ENCODE assay signal across 2 cellular contexts in the genomic region with DNA sequence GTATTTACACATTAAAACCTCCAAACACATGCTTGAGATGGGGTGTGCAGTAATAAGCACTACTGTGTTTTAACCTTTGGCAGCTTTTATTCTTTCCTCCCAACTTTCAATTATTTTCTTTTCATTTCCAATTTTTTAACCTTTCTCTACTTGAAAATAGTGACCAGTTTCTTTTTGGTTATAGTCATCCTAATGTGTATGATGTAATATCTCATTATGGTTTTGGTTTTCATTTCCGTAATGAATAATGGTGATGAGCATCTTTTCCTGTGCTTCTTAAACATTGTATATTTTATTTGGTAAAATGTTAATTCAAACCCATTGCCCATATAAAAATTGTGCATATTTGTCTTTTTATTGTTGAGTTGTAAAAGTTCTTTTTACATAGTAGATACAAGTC.
TF ChIP-seq lines count a peak whose summit lies in the region.

No MANE protein-coding gene starts in this region.

TF ChIP-seq in HEK293, 187 proteins besides CTCF, POLR2A, EP300 and RAD21:
- TF ChIP-seq, protein P1, sequence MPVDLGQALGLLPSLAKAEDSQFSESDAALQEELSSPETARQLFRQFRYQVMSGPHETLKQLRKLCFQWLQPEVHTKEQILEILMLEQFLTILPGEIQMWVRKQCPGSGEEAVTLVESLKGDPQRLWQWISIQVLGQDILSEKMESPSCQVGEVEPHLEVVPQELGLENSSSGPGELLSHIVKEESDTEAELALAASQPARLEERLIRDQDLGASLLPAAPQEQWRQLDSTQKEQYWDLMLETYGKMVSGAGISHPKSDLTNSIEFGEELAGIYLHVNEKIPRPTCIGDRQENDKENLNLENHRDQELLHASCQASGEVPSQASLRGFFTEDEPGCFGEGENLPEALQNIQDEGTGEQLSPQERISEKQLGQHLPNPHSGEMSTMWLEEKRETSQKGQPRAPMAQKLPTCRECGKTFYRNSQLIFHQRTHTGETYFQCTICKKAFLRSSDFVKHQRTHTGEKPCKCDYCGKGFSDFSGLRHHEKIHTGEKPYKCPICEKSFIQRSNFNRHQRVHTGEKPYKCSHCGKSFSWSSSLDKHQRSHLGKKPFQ (tag by site-specific recombination; IDR thresholded peaks at IDR 0.05), result no peak
- no peak for TF ChIP-seq ZNF248 (tag by site-specific recombination; IDR thresholded peaks at IDR 0.05)
- TF ChIP-seq, protein P2, sequence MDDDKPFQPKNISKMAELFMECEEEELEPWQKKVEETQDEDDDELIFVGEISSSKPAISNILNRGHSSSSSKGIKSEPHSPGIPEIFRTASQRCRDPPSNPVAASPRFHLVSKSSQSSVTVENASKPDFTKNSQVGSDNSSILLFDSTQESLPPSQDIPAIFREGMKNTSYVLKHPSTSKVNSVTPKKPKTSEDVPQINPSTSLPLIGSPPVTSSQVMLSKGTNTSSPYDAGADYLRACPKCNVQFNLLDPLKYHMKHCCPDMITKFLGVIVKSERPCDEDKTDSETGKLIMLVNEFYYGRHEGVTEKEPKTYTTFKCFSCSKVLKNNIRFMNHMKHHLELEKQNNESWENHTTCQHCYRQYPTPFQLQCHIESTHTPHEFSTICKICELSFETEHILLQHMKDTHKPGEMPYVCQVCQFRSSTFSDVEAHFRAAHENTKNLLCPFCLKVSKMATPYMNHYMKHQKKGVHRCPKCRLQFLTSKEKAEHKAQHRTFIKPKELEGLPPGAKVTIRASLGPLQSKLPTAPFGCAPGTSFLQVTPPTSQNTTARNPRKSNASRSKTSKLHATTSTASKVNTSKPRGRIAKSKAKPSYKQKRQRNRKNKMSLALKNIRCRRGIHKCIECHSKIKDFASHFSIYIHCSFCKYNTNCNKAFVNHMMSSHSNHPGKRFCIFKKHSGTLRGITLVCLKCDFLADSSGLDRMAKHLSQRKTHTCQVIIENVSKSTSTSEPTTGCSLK (tag by site-specific recombination; IDR thresholded peaks at IDR 0.05), result no peak
- peak; percentile 49; the same call in 1 of the 2 replicates for TF ChIP-seq PRDM1 (tag by site-specific recombination; IDR thresholded peaks at IDR 0.05)
- TF ChIP-seq SP3 (tag by site-specific recombination; IDR thresholded peaks at IDR 0.05), result no peak
- TF ChIP-seq ZNF510 (tag by site-specific recombination; IDR thresholded peaks at IDR 0.05; ENCODE audit: insufficient replicate concordance), result no peak
- TF ChIP-seq ZNF670 (tag by site-specific recombination; IDR thresholded peaks at IDR 0.05; ENCODE audit: low read depth), result no peak

TF ChIP-seq in K562, 482 proteins besides CTCF, POLR2A, EP300 and RAD21 (continued from another document):
- TF ChIP-seq, protein P3, sequence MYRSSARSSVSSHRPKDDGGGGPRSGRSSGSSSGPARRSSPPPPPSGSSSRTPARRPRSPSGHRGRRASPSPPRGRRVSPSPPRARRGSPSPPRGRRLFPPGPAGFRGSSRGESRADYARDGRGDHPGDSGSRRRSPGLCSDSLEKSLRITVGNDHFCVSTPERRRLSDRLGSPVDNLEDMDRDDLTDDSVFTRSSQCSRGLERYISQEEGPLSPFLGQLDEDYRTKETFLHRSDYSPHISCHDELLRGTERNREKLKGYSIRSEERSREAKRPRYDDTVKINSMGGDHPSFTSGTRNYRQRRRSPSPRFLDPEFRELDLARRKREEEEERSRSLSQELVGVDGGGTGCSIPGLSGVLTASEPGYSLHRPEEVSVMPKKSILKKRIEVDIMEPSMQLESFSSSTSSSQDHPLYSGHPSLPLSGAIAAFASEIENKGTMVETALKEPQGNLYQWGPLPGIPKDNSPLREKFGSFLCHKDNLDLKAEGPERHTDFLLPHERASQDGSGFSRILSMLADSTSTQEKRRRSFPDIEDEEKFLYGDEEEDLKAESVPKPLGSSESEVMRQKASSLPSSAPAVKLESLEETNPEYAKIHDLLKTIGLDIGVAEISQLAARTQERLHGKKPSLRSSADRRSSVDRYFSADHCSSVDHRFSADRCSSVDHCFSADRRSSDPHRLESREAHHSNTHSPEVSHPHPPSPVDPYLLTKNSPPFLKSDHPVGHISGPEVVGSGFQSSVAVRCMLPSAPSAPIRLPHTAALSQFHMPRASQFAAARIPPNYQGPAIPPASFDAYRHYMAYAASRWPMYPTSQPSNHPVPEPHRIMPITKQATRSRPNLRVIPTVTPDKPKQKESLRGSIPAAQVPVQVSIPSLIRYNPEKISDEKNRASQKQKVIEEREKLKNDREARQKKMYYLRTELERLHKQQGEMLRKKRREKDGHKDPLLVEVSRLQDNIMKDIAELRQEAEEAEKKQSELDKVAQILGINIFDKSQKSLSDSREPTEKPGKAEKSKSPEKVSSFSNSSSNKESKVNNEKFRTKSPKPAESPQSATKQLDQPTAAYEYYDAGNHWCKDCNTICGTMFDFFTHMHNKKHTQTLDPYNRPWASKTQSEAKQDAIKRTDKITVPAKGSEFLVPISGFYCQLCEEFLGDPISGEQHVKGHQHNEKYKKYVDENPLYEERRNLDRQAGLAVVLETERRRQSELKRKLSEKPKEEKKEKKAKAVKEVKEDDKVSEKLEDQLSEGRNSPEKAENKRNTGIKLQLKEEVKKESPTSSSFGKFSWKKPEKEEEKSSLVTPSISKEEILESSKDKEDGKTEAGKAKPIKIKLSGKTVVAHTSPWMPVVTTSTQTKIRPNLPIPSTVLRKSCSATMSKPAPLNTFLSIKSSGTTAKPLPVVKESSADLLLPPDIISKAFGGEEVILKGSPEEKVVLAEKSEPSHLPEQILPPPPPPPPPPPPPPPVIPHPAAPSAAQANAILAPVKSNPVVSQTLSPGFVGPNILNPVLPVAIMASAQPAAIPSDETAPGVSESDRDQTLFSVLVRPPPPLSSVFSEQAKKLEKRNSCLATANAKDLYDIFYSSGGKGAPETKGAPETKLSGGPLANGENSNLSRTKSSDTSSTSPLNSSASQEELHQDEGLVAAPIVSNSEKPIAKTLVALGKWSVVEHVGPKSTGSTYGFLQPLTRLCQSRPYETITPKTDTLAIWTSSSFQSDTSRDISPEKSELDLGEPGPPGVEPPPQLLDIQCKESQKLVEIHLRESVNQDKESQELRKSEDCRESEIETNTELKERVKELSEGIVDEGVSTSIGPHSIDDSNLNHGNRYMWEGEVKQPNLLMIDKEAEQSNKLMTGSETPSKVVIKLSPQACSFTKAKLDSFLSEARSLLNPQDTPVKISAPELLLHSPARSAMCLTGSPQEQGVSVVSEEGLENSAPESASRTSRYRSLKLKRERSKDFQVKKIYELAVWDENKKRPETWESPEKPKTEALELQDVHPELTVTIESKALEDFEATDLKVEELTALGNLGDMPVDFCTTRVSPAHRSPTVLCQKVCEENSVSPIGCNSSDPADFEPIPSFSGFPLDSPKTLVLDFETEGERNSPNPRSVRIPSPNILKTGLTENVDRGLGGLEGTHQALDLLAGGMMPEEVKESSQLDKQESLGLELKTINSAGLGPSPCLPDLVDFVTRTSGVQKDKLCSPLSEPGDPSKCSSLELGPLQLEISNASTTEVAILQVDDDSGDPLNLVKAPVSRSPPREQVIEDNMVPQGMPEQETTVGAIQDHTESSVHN (IDR thresholded peaks at IDR 0.05; ENCODE audit: borderline replicate concordance in 1 of 2, low read depth in 1 of 2), result no peak
- TF ChIP-seq, protein P4, sequence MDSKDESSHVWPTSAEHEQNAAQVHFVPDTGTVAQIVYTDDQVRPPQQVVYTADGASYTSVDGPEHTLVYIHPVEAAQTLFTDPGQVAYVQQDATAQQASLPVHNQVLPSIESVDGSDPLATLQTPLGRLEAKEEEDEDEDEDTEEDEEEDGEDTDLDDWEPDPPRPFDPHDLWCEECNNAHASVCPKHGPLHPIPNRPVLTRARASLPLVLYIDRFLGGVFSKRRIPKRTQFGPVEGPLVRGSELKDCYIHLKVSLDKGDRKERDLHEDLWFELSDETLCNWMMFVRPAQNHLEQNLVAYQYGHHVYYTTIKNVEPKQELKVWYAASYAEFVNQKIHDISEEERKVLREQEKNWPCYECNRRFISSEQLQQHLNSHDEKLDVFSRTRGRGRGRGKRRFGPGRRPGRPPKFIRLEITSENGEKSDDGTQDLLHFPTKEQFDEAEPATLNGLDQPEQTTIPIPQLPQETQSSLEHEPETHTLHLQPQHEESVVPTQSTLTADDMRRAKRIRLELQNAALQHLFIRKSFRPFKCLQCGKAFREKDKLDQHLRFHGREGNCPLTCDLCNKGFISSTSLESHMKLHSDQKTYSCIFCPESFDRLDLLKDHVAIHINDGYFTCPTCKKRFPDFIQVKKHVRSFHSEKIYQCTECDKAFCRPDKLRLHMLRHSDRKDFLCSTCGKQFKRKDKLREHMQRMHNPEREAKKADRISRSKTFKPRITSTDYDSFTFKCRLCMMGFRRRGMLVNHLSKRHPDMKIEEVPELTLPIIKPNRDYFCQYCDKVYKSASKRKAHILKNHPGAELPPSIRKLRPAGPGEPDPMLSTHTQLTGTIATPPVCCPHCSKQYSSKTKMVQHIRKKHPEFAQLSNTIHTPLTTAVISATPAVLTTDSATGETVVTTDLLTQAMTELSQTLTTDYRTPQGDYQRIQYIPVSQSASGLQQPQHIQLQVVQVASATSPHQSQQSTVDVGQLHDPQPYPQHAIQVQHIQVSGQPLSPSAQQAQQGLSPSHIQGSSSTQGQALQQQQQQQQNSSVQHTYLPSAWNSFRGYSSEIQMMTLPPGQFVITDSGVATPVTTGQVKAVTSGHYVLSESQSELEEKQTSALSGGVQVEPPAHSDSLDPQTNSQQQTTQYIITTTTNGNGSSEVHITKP (IDR thresholded peaks at IDR 0.05; ENCODE audit: partially characterized antibody), result no peak
- no peak for TF ChIP-seq BRCA1 (IDR thresholded peaks at IDR 0.05)
- TF ChIP-seq BRCA1 (CRISPR knock-in tag; IDR thresholded peaks at IDR 0.05), result no peak
- TF ChIP-seq, protein P5, sequence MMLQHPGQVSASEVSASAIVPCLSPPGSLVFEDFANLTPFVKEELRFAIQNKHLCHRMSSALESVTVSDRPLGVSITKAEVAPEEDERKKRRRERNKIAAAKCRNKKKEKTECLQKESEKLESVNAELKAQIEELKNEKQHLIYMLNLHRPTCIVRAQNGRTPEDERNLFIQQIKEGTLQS (IDR thresholded peaks at IDR 0.05), result peak; percentile 49; the same call in 1 of the 2 replicates
- TF ChIP-seq, protein P5 (CRISPR knock-in tag; conservative IDR thresholded peaks at IDR 0.05), result no peak
- TF ChIP-seq LARP7 (IDR thresholded peaks at IDR 0.05), result no peak
- no peak for TF ChIP-seq RBM34 (IDR thresholded peaks at IDR 0.05; ENCODE audit: borderline replicate concordance, insufficient read depth, low read length)
- TF ChIP-seq, protein P6, sequence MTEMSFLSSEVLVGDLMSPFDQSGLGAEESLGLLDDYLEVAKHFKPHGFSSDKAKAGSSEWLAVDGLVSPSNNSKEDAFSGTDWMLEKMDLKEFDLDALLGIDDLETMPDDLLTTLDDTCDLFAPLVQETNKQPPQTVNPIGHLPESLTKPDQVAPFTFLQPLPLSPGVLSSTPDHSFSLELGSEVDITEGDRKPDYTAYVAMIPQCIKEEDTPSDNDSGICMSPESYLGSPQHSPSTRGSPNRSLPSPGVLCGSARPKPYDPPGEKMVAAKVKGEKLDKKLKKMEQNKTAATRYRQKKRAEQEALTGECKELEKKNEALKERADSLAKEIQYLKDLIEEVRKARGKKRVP (CRISPR knock-in tag; IDR thresholded peaks at IDR 0.05), result no peak
TF ChIP-seq in K562: peak in this region for 2.
